ENCODE assay signal across 9 cellular contexts in the genomic region with DNA sequence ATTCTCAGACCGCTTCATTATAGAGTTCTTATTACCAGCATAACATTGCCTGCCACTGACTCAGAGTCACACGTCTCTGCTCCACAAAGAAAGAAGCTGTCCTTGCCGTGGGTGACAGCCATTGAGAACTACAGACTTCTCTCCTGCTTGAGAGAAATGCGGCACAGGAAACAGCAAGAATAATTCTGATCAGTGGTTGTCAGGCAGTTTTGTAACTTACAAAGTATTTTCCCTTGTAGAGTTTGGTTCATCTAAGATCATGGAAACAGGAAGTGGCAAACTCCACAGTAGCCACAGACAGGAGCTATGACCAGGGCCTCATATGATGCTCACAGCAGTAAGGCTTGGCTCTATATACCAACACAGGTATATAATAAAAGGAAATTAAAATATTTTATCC. TPM values are rescaled to one million over a fixed set of nuclear protein-coding genes. Genes with fewer than 3 reads are reported as not detected.
DNase-seq lines count a peak whose midpoint lies in the region; ATAC-seq and TF ChIP-seq lines count a peak whose summit lies in the region.
"Had no signal": no experiment of that assay in that cellular context is flagged by ENCODE, and none has a peak within 500 bp of the region (broad histone marks: within the 10 kb centered on the region; RNA-seq: fewer than 3 reads in every experiment).

No MANE protein-coding gene starts in this region.

- CTCF ChIA-PET in CD8-positive, alpha-beta T cell (lab: Charles Lee), result no interaction called here

- H3K36me3 Mint-ChIP-seq in CD8-positive, alpha-beta T cell, result peaks cover 49% of the 10 kb centered on the region

- peaks cover 25% of the 10 kb centered on the region for H3K4me1 Mint-ChIP-seq in CD8-positive, alpha-beta T cell (ENCODE audit: low read depth)

- H3K4me3 Mint-ChIP-seq in CD8-positive, alpha-beta T cell, result no peak overlapping the region

- intact Hi-C loops in CD8-positive, alpha-beta T cell (cut with DNase I, micrococcal nuclease), result no loop called here

- POLR2A ChIA-PET in CD8-positive, alpha-beta T cell (lab: Charles Lee), result interaction anchor here (1.1 kb wide), 1 partner anchor 79 kb away, joined by 3 read pairs; a partner anchor contains a TSS

- in situ Hi-C loops in KBM-7 (cut with MboI; ENCODE audit: low pct_unique_long_range_greater_than_20kb, low sequenced_read_pairs) (no loop called here), brain microvascular endothelial cell (cut with HindIII; ENCODE audit: low pct_ligation_motif_present, low sequenced_read_pairs) (no loop called here)

- H3K4me1 ChIP-seq in CD8-positive, alpha-beta T cell (ENCODE audit: insufficient read depth, low read length), result peaks cover 21% of the 10 kb centered on the region

- H3K36me3 ChIP-seq in CD8-positive, alpha-beta T cell (ENCODE audit: insufficient read depth, low read length), result no peaks in the 10 kb centered on the region
- peaks cover 8% of the 10 kb centered on the region for H3K36me3 ChIP-seq in brain microvascular endothelial cell (replicated peaks)
- peaks cover 3% of the 10 kb centered on the region for H3K36me3 ChIP-seq in WERI-Rb-1

- no peaks in the 10 kb centered on the region for H3K27me3 ChIP-seq in CD8-positive, alpha-beta T cell (ENCODE audit: insufficient read depth, low read length)
- H3K27me3 ChIP-seq in brain microvascular endothelial cell (replicated peaks), result no peaks in the 10 kb centered on the region
- no peaks in the 10 kb centered on the region for H3K27me3 ChIP-seq in WERI-Rb-1 (ENCODE audit: insufficient read depth, low read depth, severe bottlenecking)

- no peak overlapping the region for H3K4me3 ChIP-seq in CD8-positive, alpha-beta T cell (ENCODE audit: low read depth, low read length)
- H3K4me3 ChIP-seq in brain microvascular endothelial cell (ENCODE audit: low read depth, low read length), result no peak overlapping the region
- H3K4me3 ChIP-seq in WERI-Rb-1 (ENCODE audit: low read depth, low read length), result no peak overlapping the region
- H3K4me3 ChIP-seq: skin epidermis had no signal

- peak overlapping the region; percentile 32 for H3K27ac ChIP-seq in CD8-positive, alpha-beta T cell (ENCODE audit: low read depth, low read length)
- H3K27ac ChIP-seq in brain microvascular endothelial cell (no peak overlapping the region), WERI-Rb-1 (no peak overlapping the region)

- no peaks in the 10 kb centered on the region for H3K9me3 ChIP-seq in CD8-positive, alpha-beta T cell (ENCODE audit: low read length)
- H3K9me3 ChIP-seq in WERI-Rb-1 (ENCODE audit: severe bottlenecking), result no peaks in the 10 kb centered on the region

- peak overlapping the region; percentile 79 for H3K27ac Mint-ChIP-seq in CD8-positive, alpha-beta T cell

- H3K9me3 Mint-ChIP-seq in CD8-positive, alpha-beta T cell, result no peaks in the 10 kb centered on the region

- peak in 3 of 7 experiments; percentile 1 to 12 (median 2) for DNase-seq in CD8-positive, alpha-beta T cell
- DNase-seq in KBM-7 (peak; percentile 66), brain microvascular endothelial cell (peak; percentile 12), NCI-H187 treated with DMSO at 0.1 percent for 48 hours (lab: John Stamatoyannopoulos, UW) (no peak), WERI-Rb-1 (no peak)

- peak; percentile 71 for ATAC-seq in CD8-positive, alpha-beta T cell
- ATAC-seq in GM19468 (IDR thresholded peaks at IDR 0.05; ENCODE audit: extremely low read depth, unreplicated experiment) (peak; percentile 24), GM18520 (IDR thresholded peaks at IDR 0.05; ENCODE audit: unreplicated experiment) (no peak), HG03571 (IDR thresholded peaks at IDR 0.05; ENCODE audit: unreplicated experiment) (no peak)

- no peaks in the 10 kb centered on the region for H3K27me3 Mint-ChIP-seq in CD8-positive, alpha-beta T cell (ENCODE audit: low read depth)

- no peak for TF ChIP-seq CTCF in CD8-positive, alpha-beta T cell (IDR thresholded peaks at IDR 0.05)
- TF ChIP-seq CTCF in brain microvascular endothelial cell (IDR thresholded peaks at IDR 0.05; ENCODE audit: low read depth, low read length, missing control alignments) (no peak), WERI-Rb-1 (IDR thresholded peaks at IDR 0.05; ENCODE audit: low read depth, low read length) (no peak)

RNA-seq across cellular contexts. Expression of a gene that starts 47.1 kb away (rescaled TPM):
- not detected for total RNA-seq in CD8-positive, alpha-beta T cell

Comparison
In these comparisons a context has a peak if more than half of its experiments do, and no peak if none do; other contexts are left out.
1. ATAC-seq: peak in CD8-positive, alpha-beta T cell (single experiment) and GM19468 (single experiment); none in GM18520 (single experiment) and HG03571 (single experiment).
2. DNase-seq: peak in KBM-7 (single experiment) and brain microvascular endothelial cell (single experiment); none in NCI-H187 treated with DMSO at 0.1 percent for 48 hours (single experiment) and WERI-Rb-1 (single experiment).